ENCODE assay signal across 10 cellular contexts in genomic region chr18:48728204-48728833, GRCh38.
DNase-seq lines count a peak whose midpoint lies in the region; ATAC-seq, FAIRE-seq and TF ChIP-seq lines count a peak whose summit lies in the region.
"Had no signal": no experiment of that assay in that cellular context is flagged by ENCODE, and none has a peak within 500 bp of the region (broad histone marks: within the 10 kb centered on the region; RNA-seq: fewer than 3 reads in every experiment).

No MANE protein-coding gene starts in this region.

- H3K4me1 ChIP-seq in gastrocnemius medialis: peaks cover 14 to 19% of the 10 kb centered on the region in 2 donors
- H3K4me1 ChIP-seq in OCI-LY7 (ENCODE audit: insufficient read depth, low read length, poor library complexity, severe bottlenecking): no peaks in the 10 kb centered on the region

- DNase-seq in H54 (ENCODE audit: insufficient read length, low spot score): peak; percentile 63
- DNase-seq in fibroblast of pulmonary artery (ENCODE audit: low read depth): peak; percentile 99
- DNase-seq in gastrocnemius medialis: peak; percentile 35 to 54
- DNase-seq in OCI-LY7 (ENCODE audit: low spot score): no peak
- DNase-seq in NCI-H1105 treated with DMSO at 0.1 percent for 48 hours (lab: John Stamatoyannopoulos, UW): no peak
- DNase-seq: stimulated activated naive CD4-positive, alpha-beta T cell had no signal

- H3K9me2 ChIP-seq in OCI-LY7 (ENCODE audit: insufficient read depth, low read length): no peaks in the 10 kb centered on the region

- H2AFZ ChIP-seq in OCI-LY7 (ENCODE audit: low read length): no peak overlapping the region

- TF ChIP-seq POLR2A in H54 (IDR thresholded peaks at IDR 0.05; ENCODE audit: low read depth, low read length): no peak
- no peak for TF ChIP-seq POLR2A in gastrocnemius medialis (IDR thresholded peaks at IDR 0.05)

- peak overlapping the region in 3 of 4 donors; percentile 4 to 53 (median 33) for H3K27ac ChIP-seq in gastrocnemius medialis
- H3K27ac ChIP-seq in OCI-LY7 (ENCODE audit: low read depth, low read length, poor library complexity, severe bottlenecking): no peak overlapping the region

- H4K20me1 ChIP-seq in OCI-LY7 (ENCODE audit: insufficient read depth, low read length): no peaks in the 10 kb centered on the region

- H3K79me2 ChIP-seq in OCI-LY7 (ENCODE audit: insufficient read depth, low read depth, low read length): no peaks in the 10 kb centered on the region

- CTCF ChIA-PET in OCI-LY7 (lab: Charles Lee; ENCODE audit: unreplicated experiment): no interaction called here

- no peaks in the 10 kb centered on the region for H3K9me3 ChIP-seq in gastrocnemius medialis
- H3K9me3 ChIP-seq in OCI-LY7 (ENCODE audit: low read length): no peaks in the 10 kb centered on the region

- H3K4me3 ChIP-seq in fibroblast of pulmonary artery (replicated peaks; ENCODE audit: low read depth, low read length) (no peak overlapping the region), gastrocnemius medialis (no peak overlapping the region), OCI-LY7 (ENCODE audit: low read depth, low read length, poor library complexity, severe bottlenecking) (no peak overlapping the region)

- no TSS peak for BruUV-seq in OCI-LY7 (replicated peaks; lab: Mats Ljungman, UMichigan)

- no peaks in the 10 kb centered on the region for H3K27me3 ChIP-seq in gastrocnemius medialis

- H3K4me2 ChIP-seq in OCI-LY7 (ENCODE audit: low read length): no peak overlapping the region

- H3K36me3 ChIP-seq in gastrocnemius medialis: no peaks in the 10 kb centered on the region
- no peaks in the 10 kb centered on the region for H3K36me3 ChIP-seq in OCI-LY7 (ENCODE audit: insufficient read depth, low read length)

- intact Hi-C loops in gastrocnemius medialis (cut with DNase I; ENCODE audit: low total_unique reads): no loop called here
- intact Hi-C loops in OCI-LY7 (cut with micrococcal nuclease; ENCODE audit: unreplicated experiment): no loop called here

- in situ Hi-C loops in gastrocnemius medialis (cut with MboI; ENCODE audit: low sequenced_read_pairs in 4 of 4): no loop called here

- POLR2A ChIA-PET in OCI-LY7 (lab: Charles Lee): no interaction called here

- peak; percentile 33 for FAIRE-seq in H54 (lab: Jason Lieb, UNC)

- ATAC-seq in SK-N-SH treated with all-trans-retinoic acid at 6 μM for 48 hours (peak; percentile 69), gastrocnemius medialis (peak; percentile 47 to 62), GM21447 (IDR thresholded peaks at IDR 0.05; ENCODE audit: unreplicated experiment) (no peak), GM21786 (IDR thresholded peaks at IDR 0.05; ENCODE audit: unreplicated experiment) (no peak)
- ATAC-seq: activated CD4-positive, CD25-positive, alpha-beta regulatory T cell treated with anti-CD3 and anti-CD28 coated beads, Interleukin-2, amount 50 U/mL, for 24 hours had no signal

- TF ChIP-seq CTCF in fibroblast of pulmonary artery (IDR thresholded peaks at IDR 0.05; ENCODE audit: low read length, missing control alignments): no peak
- no peak for TF ChIP-seq CTCF in gastrocnemius medialis (IDR thresholded peaks at IDR 0.05 in 4 of 5, conservative IDR thresholded peaks at IDR 0.05 in 1 of 5)
- TF ChIP-seq CTCF in OCI-LY7 (conservative IDR thresholded peaks at IDR 0.05; ENCODE audit: low read length): no peak

TF ChIP-seq in SK-N-SH treated with all-trans-retinoic acid at 6 μM for 48 hours, 23 proteins besides CTCF, POLR2A, EP300 and RAD21:
- TF ChIP-seq CREB5 (CRISPR knock-in tag; IDR thresholded peaks at IDR 0.05; ENCODE audit: low read depth) (no peak), CSDC2 (CRISPR knock-in tag; IDR thresholded peaks at IDR 0.05) (no peak), ESRRG (CRISPR knock-in tag; IDR thresholded peaks at IDR 0.05) (no peak), TCF4 (CRISPR knock-in tag; IDR thresholded peaks at IDR 0.05; ENCODE audit: borderline replicate concordance) (no peak), OSR1 (CRISPR knock-in tag; IDR thresholded peaks at IDR 0.05) (no peak), ZC3H10 (CRISPR knock-in tag; IDR thresholded peaks at IDR 0.05) (no peak)
- TF ChIP-seq, protein P1, sequence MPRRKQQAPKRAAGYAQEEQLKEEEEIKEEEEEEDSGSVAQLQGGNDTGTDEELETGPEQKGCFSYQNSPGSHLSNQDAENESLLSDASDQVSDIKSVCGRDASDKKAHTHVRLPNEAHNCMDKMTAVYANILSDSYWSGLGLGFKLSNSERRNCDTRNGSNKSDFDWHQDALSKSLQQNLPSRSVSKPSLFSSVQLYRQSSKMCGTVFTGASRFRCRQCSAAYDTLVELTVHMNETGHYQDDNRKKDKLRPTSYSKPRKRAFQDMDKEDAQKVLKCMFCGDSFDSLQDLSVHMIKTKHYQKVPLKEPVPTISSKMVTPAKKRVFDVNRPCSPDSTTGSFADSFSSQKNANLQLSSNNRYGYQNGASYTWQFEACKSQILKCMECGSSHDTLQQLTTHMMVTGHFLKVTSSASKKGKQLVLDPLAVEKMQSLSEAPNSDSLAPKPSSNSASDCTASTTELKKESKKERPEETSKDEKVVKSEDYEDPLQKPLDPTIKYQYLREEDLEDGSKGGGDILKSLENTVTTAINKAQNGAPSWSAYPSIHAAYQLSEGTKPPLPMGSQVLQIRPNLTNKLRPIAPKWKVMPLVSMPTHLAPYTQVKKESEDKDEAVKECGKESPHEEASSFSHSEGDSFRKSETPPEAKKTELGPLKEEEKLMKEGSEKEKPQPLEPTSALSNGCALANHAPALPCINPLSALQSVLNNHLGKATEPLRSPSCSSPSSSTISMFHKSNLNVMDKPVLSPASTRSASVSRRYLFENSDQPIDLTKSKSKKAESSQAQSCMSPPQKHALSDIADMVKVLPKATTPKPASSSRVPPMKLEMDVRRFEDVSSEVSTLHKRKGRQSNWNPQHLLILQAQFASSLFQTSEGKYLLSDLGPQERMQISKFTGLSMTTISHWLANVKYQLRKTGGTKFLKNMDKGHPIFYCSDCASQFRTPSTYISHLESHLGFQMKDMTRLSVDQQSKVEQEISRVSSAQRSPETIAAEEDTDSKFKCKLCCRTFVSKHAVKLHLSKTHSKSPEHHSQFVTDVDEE (CRISPR knock-in tag; IDR thresholded peaks at IDR 0.05): no peak
- TF ChIP-seq, protein P2, sequence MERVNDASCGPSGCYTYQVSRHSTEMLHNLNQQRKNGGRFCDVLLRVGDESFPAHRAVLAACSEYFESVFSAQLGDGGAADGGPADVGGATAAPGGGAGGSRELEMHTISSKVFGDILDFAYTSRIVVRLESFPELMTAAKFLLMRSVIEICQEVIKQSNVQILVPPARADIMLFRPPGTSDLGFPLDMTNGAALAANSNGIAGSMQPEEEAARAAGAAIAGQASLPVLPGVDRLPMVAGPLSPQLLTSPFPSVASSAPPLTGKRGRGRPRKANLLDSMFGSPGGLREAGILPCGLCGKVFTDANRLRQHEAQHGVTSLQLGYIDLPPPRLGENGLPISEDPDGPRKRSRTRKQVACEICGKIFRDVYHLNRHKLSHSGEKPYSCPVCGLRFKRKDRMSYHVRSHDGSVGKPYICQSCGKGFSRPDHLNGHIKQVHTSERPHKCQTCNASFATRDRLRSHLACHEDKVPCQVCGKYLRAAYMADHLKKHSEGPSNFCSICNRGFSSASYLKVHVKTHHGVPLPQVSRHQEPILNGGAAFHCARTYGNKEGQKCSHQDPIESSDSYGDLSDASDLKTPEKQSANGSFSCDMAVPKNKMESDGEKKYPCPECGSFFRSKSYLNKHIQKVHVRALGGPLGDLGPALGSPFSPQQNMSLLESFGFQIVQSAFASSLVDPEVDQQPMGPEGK (CRISPR knock-in tag; IDR thresholded peaks at IDR 0.05; ENCODE audit: borderline replicate concordance): no peak

Comparison
In these comparisons a context has a peak if more than half of its experiments do, and no peak if none do; other contexts are left out.
1. DNase-seq: peak in H54 (single experiment), fibroblast of pulmonary artery (single experiment) and gastrocnemius medialis (2 of 2); none in OCI-LY7 (single experiment) and NCI-H1105 treated with DMSO at 0.1 percent for 48 hours (single experiment).
2. ATAC-seq: peak in SK-N-SH treated with all-trans-retinoic acid at 6 μM for 48 hours (single experiment) and gastrocnemius medialis (2 of 2); none in GM21447 (single experiment) and GM21786 (single experiment).